In the genomic region with DNA sequence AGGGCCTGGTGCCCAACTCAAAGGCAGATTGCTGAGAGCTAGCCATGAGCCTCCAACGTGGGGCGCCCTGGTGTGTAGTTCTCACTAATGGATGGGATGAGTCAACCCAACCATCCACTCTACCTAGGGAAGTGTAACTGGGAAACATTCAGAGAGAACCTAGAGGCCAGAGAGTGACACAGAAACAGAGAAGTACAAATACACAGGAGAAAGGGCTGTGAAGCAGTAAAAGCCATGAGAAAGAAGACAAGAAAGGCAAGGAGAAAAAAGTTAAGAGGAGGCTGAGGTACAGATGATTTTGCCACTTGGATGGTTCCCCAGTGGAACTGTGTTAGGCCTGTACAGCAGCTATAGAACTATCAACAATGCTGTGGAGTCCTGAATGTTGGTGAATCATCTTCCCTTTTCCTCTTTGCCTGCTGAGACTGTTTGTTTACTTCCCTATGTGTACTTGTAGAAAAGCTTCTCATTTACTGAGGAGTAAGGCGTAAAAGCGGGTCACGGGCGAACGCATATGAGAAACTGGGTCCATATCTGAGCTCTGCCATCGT, we compare ENCODE assay signal across 9 cellular contexts. TPM values are rescaled to one million over a fixed set of nuclear protein-coding genes. Genes with fewer than 3 reads are reported as not detected.
DNase-seq lines count a peak whose midpoint lies in the region; ATAC-seq, FAIRE-seq and TF ChIP-seq lines count a peak whose summit lies in the region.
"Had no signal": no experiment of that assay in that cellular context is flagged by ENCODE, and none has a peak within 500 bp of the region (broad histone marks: within the 10 kb centered on the region; RNA-seq: fewer than 3 reads in every experiment).

No MANE protein-coding gene starts in this region.

- H3K23ac ChIP-seq in IMR-90 (ENCODE audit: low read depth, low read length), result no peak overlapping the region

- H3K9ac ChIP-seq in IMR-90 (ENCODE audit: low read depth, low read length), result no peak overlapping the region

- H4K91ac ChIP-seq in IMR-90 (ENCODE audit: insufficient read depth, low read depth, low read length), result no peak overlapping the region

- H3K4me3 ChIP-seq in BE2C (ENCODE audit: low read depth, low read length), result no peak overlapping the region
- H3K4me3 ChIP-seq in IMR-90 (ENCODE audit: insufficient read depth, low read depth, low read length), result no peak overlapping the region
- H3K4me3 ChIP-seq in bronchial epithelial cell (ENCODE audit: low read depth, low read length), result no peak overlapping the region
- H3K4me3 ChIP-seq in lung, result no peak overlapping the region
- no peak overlapping the region for H3K4me3 ChIP-seq in sigmoid colon

- no peak overlapping the region for H2AFZ ChIP-seq in IMR-90 (replicated peaks; ENCODE audit: low read length, poor library complexity)

- peak overlapping the region; percentile 43 for H3K4ac ChIP-seq in IMR-90 (ENCODE audit: low read depth, low read length)

- FAIRE-seq in bronchial epithelial cell (lab: Jason Lieb, UNC), result no peak

- DNase-seq in BE2C, result peak; percentile 28
- DNase-seq in IMR-90, result peak; percentile 54
- peak; percentile 35 for DNase-seq in bronchial epithelial cell (ENCODE audit: low read depth)
- DNase-seq in lung (ENCODE audit: low spot score), result no peak
- DNase-seq in NCI-H1436 (lab: John Stamatoyannopoulos, UW), result no peak
- DNase-seq in sigmoid colon, result no peak
- DNase-seq in nucleus accumbens (lab: John Stamatoyannopoulos, UW), result no peak
- no peak for DNase-seq in cerebellar cortex (ENCODE audit: low spot score)

- no peak for TF ChIP-seq CTCF in BE2C (IDR thresholded peaks at IDR 0.05; ENCODE audit: low read depth, low read length)
- no peak for TF ChIP-seq CTCF in IMR-90 (conservative IDR thresholded peaks at IDR 0.05; ENCODE audit: low read depth, low read length)
- TF ChIP-seq CTCF in bronchial epithelial cell (IDR thresholded peaks at IDR 0.05; ENCODE audit: insufficient read depth, low read length, severe bottlenecking), result no peak
- no peak for TF ChIP-seq CTCF in lung (IDR thresholded peaks at IDR 0.05; ENCODE audit: control extremely low read depth, extremely low read depth)
- no peak for TF ChIP-seq CTCF in sigmoid colon (IDR thresholded peaks at IDR 0.05)

- no peaks in the 10 kb centered on the region for H3K27me3 ChIP-seq in BE2C
- no peaks in the 10 kb centered on the region for H3K27me3 ChIP-seq in IMR-90 (ENCODE audit: control insufficient read depth, insufficient read depth, low read length)
- H3K27me3 ChIP-seq in bronchial epithelial cell (ENCODE audit: control insufficient read depth, insufficient read depth, low read length), result no peaks in the 10 kb centered on the region
- no peaks in the 10 kb centered on the region for H3K27me3 ChIP-seq in lung (ENCODE audit: control insufficient read depth, insufficient read depth)
- H3K27me3 ChIP-seq in sigmoid colon, result no peaks in the 10 kb centered on the region

- no peak overlapping the region for H2AK9ac ChIP-seq in IMR-90 (replicated peaks; ENCODE audit: low read depth, low read length, poor library complexity)

- POLR2A ChIA-PET in IMR-90 (lab: Charles Lee; ENCODE audit: unreplicated experiment), result no interaction called here

- in situ Hi-C loops in IMR-90 (cut with MboI; ENCODE audit: low sequenced_read_pairs), result no loop called here

- intact Hi-C loops in IMR-90 (cut with micrococcal nuclease) (loop anchor here (1.0 kb wide), 1 partner anchor 129 kb away; no protein-coding TSS in a partner anchor), sigmoid colon (cut with DNase I) (no loop called here)

- no peak overlapping the region; the same call in 1 of the 2 replicates for H2AK5ac ChIP-seq in IMR-90 (ENCODE audit: low read depth, low read length)

- no TSS peak for BruUV-seq in IMR-90 (replicated peaks; lab: Mats Ljungman, UMichigan)

- 0 out of 2 replicates have a peak overlapping the region, but pooled peaks have one; percentile 9 for H3K14ac ChIP-seq in IMR-90 (replicated peaks; ENCODE audit: low read depth, low read length)

- no CpG with 5 or more reads among the region's 8 CpGs for WGBS in IMR-90 (ENCODE audit: extremely low coverage in 2 of 2, insufficient read length in 1 of 2), 2 experiments
- 65 to 66% methylated on average over 8 of the region's 8 CpGs for WGBS in lung, 2 donors
- 81 to 86% methylated on average over 8 of the region's 8 CpGs for WGBS in sigmoid colon, 2 donors

- ATAC-seq in IMR-90 (ENCODE audit: low read depth) (peak; percentile 72), lung (ENCODE audit: insufficient read depth, low FRiP score) (peak; percentile 10)
- ATAC-seq: Panc1 had no signal

- no peaks in the 10 kb centered on the region for H3K9me3 ChIP-seq in BE2C
- H3K9me3 ChIP-seq in IMR-90 (ENCODE audit: control insufficient read depth, insufficient read depth, low read length), result no peaks in the 10 kb centered on the region
- H3K9me3 ChIP-seq in lung (ENCODE audit: control insufficient read depth in 2 of 2, insufficient read depth in 1 of 2, low read length in 1 of 2), result no peaks in the 10 kb centered on the region
- no peaks in the 10 kb centered on the region for H3K9me3 ChIP-seq in sigmoid colon

- TF ChIP-seq RAD21 in IMR-90 (IDR thresholded peaks at IDR 0.05; ENCODE audit: low read length), result no peak

- H2BK120ac ChIP-seq in IMR-90 (ENCODE audit: low read depth, low read length), result peak overlapping the region; percentile 43

- H4K20me1 ChIP-seq in IMR-90 (ENCODE audit: insufficient read depth, low read length), result no peaks in the 10 kb centered on the region

- H2BK5ac ChIP-seq in IMR-90 (ENCODE audit: low read depth, low read length, poor library complexity, severe bottlenecking), result no peak overlapping the region

- H4K5ac ChIP-seq in IMR-90 (ENCODE audit: low read depth, low read length), result no peak overlapping the region

- H3K27ac ChIP-seq in IMR-90 (ENCODE audit: insufficient read depth, low read length) (peak overlapping the region; percentile 43; the same call in 1 of the 2 replicates), lung (ENCODE audit: low read depth in 1 of 2, low read length in 1 of 2) (peak overlapping the region in 1 of 2 donors; percentile 33), sigmoid colon (no peak overlapping the region)

- TF ChIP-seq POLR2A in IMR-90 (IDR thresholded peaks at IDR 0.05; ENCODE audit: low read depth, low read length) (no peak), sigmoid colon (IDR thresholded peaks at IDR 0.05) (no peak)

- peaks cover 27% of the 10 kb centered on the region for H3K36me3 ChIP-seq in BE2C
- peaks cover 3% of the 10 kb centered on the region; the same call in 1 of the 2 replicates for H3K36me3 ChIP-seq in IMR-90 (ENCODE audit: control insufficient read depth, insufficient read depth, low read length)
- no peaks in the 10 kb centered on the region for H3K36me3 ChIP-seq in bronchial epithelial cell (ENCODE audit: control insufficient read depth, insufficient read depth, low read length)
- H3K36me3 ChIP-seq in lung (ENCODE audit: control insufficient read depth in 2 of 2, insufficient read depth in 2 of 2, low read length in 2 of 2), result peaks cover 5 to 8% of the 10 kb centered on the region in 2 donors
- H3K36me3 ChIP-seq in sigmoid colon, result peaks cover 0 to 12% (median 7%) of the 10 kb centered on the region in 4 donors

- H2BK15ac ChIP-seq in IMR-90 (ENCODE audit: low read depth, low read length), result 0 out of 3 replicates have a peak overlapping the region, but pooled peaks have one; percentile 39

- dilution Hi-C loops in IMR-90 (cut with HindIII; ENCODE audit: low sequenced_read_pairs, unreplicated experiment), result no loop called here

- no peak for TF ChIP-seq EP300 in sigmoid colon (IDR thresholded peaks at IDR 0.05)

- no peak overlapping the region for H3K56ac ChIP-seq in IMR-90 (ENCODE audit: extremely low read depth, insufficient read depth, low read length)

- H3K4me1 ChIP-seq in BE2C (peaks cover 35% of the 10 kb centered on the region), IMR-90 (ENCODE audit: control insufficient read depth, insufficient read depth, low read length) (peaks cover 4% of the 10 kb centered on the region), lung (ENCODE audit: control insufficient read depth in 2 of 2, insufficient read depth in 2 of 2, low read length in 2 of 2) (peaks cover 7 to 12% of the 10 kb centered on the region in 2 donors), sigmoid colon (peaks cover 0 to 47% (median 18%) of the 10 kb centered on the region in 4 donors)

- H4K8ac ChIP-seq in IMR-90 (ENCODE audit: low read depth in 2 of 2, low read length in 2 of 2), result peak overlapping the region in 1 of 2 experiments; percentile 24; a peak in 1 of 4 replicates

- no peak overlapping the region for H3K4me2 ChIP-seq in IMR-90 (ENCODE audit: low read depth, low read length)

- no peaks in the 10 kb centered on the region; a peak in 1 of 4 replicates for H3K79me1 ChIP-seq in IMR-90 (ENCODE audit: low read depth in 1 of 2, low read length in 2 of 2)

- CTCF ChIA-PET in IMR-90 (lab: Yijun Ruan, JAX), result interaction anchor here (0.9 kb wide), 1 partner anchor 34 kb away, joined by 3 read pairs; no protein-coding TSS in a partner anchor

- peak overlapping the region; percentile 54 for H2BK20ac ChIP-seq in IMR-90 (ENCODE audit: low read depth, low read length)

- peaks cover 5% of the 10 kb centered on the region; the same call in 1 of the 2 replicates for H3K9me1 ChIP-seq in IMR-90 (ENCODE audit: insufficient read depth, low read length)

- no peak overlapping the region; the same call in 1 of the 2 replicates for H3K18ac ChIP-seq in IMR-90 (ENCODE audit: low read depth, low read length)

TF ChIP-seq in IMR-90, 13 proteins besides CTCF, POLR2A, EP300 and RAD21 (continues in another document):
- TF ChIP-seq, protein P1, sequence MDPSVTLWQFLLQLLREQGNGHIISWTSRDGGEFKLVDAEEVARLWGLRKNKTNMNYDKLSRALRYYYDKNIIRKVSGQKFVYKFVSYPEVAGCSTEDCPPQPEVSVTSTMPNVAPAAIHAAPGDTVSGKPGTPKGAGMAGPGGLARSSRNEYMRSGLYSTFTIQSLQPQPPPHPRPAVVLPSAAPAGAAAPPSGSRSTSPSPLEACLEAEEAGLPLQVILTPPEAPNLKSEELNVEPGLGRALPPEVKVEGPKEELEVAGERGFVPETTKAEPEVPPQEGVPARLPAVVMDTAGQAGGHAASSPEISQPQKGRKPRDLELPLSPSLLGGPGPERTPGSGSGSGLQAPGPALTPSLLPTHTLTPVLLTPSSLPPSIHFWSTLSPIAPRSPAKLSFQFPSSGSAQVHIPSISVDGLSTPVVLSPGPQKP (IDR thresholded peaks at IDR 0.05; ENCODE audit: borderline replicate concordance, low read depth, low read length), result no peak
- TF ChIP-seq MXI1 (IDR thresholded peaks at IDR 0.05; ENCODE audit: borderline replicate concordance, low read depth, low read length), result no peak

RNA-seq across cellular contexts. Expression of gene MAN1A1, which starts 39.0 kb away (rescaled TPM):
- 45.3 TPM for polyA plus RNA-seq in BE2C (2012; ENCODE audit: insufficient read depth, insufficient read length, low read depth)
- total RNA-seq in IMR-90 (2012; rRNA removed) (5.9 and 11.4 TPM in 2 replicates), bronchial epithelial cell (1.4 and 2.9 TPM in 2 replicates), lung (10 to 100 TPM; 69.2 to 71.0 TPM), sigmoid colon (100 to 1,000 TPM in 3 of 4 donors, 10 to 100 TPM in 1; 81.9 to 143 (median 107) TPM)
- polyA plus RNA-seq in IMR-90 (2012; rRNA removed) (4.6 and 6.4 TPM in 2 replicates), lung (10 to 100 TPM; 13.9 to 27.3 TPM), sigmoid colon (10 to 100 TPM; 10.2 to 25.7 (median 10.8) TPM)
- 2.0 and 3.3 TPM in 2 replicates for polyA plus RNA-seq in IMR-90 (2012; cell fraction: cytosol; rRNA removed)
- 1.3 and 2.6 TPM in 2 replicates for polyA plus RNA-seq in IMR-90 (2012; cell fraction: nucleus; rRNA removed; ENCODE audit: low replicate concordance)

Comparison
In these comparisons a context has a peak if more than half of its experiments do, and no peak if none do; other contexts are left out.
1. DNase-seq: peak in BE2C (single experiment), IMR-90 (single experiment) and bronchial epithelial cell (single experiment); none in lung (single experiment), NCI-H1436 (single experiment), sigmoid colon (single experiment), nucleus accumbens (0 of 56) and cerebellar cortex (single experiment).